In genomic region chr11:68271781-68272608, GRCh38 we compare ENCODE assay signal across 8 cellular contexts. TPM values are rescaled to one million over a fixed set of nuclear protein-coding genes. Genes with fewer than 3 reads are reported as not detected.
DNase-seq lines count a peak whose midpoint lies in the region; ATAC-seq and TF ChIP-seq lines count a peak whose summit lies in the region.

TSS of gene C11orf24 (minus strand) at chr11:68271973. CDS start at chr11:68263767, 8,206 bp downstream.

- H3K9me2 ChIP-seq in hepatocyte (replicated peaks; ENCODE audit: insufficient read depth), result no peaks in the 10 kb centered on the region

- ATAC-seq in GM18511 (IDR thresholded peaks at IDR 0.05; ENCODE audit: unreplicated experiment) (peak; percentile 73), HG03025 (IDR thresholded peaks at IDR 0.05; ENCODE audit: low FRiP score, unreplicated experiment) (peak; percentile 61)

- peak within 1 kb of the TSS; percentile 88 for H3K4me2 ChIP-seq in hepatocyte

- no peaks in the 10 kb centered on the region for H3K9me3 ChIP-seq in hepatocyte (ENCODE audit: low read depth)

- H3K36me3 ChIP-seq in hepatocyte (replicated peaks; ENCODE audit: insufficient read depth, low read depth), result no peaks in the 10 kb centered on the region

- peak within 1 kb of the TSS; percentile 100 for H3K27ac ChIP-seq in hepatocyte

- H2AFZ ChIP-seq in hepatocyte, result peak within 1 kb of the TSS; percentile 98

- H3K4me1 ChIP-seq in hepatocyte (ENCODE audit: insufficient read depth), result peaks cover 16% of the 10 kb centered on the region

- no peaks in the 10 kb centered on the region for H3K27me3 ChIP-seq in hepatocyte

- WGBS in hepatocyte (ENCODE audit: low lambda C conversion rate, missing lambda C conversion rate), result 1% methylated on average over 58 of the region's 71 CpGs

- TF ChIP-seq CTCF in astrocyte of the cerebellum (IDR thresholded peaks at IDR 0.05; ENCODE audit: low read depth, low read length, missing control alignments) (no peak), hepatocyte (IDR thresholded peaks at IDR 0.05; ENCODE audit: poor library complexity) (no peak)

- H4K20me1 ChIP-seq in hepatocyte (ENCODE audit: insufficient read depth, poor library complexity, severe bottlenecking), result peaks cover 10% of the 10 kb centered on the region

- DNase-seq in NCI-H2081 (lab: John Stamatoyannopoulos, UW) (peak; percentile 87 to 94), T-helper 9 cell (peak; percentile 94), astrocyte of the cerebellum (ENCODE audit: low read depth) (peak; percentile 74), hepatocyte (ENCODE audit: low spot score) (peak; percentile 99), retina (peak; percentile 98), cortex of kidney (lab: John Stamatoyannopoulos, UW) (no peak)

- H3K79me2 ChIP-seq in hepatocyte, result peaks cover 50% of the 10 kb centered on the region

- in situ Hi-C loops in astrocyte of the cerebellum (cut with HindIII; ENCODE audit: low sequenced_read_pairs), result no loop called here

- H3K4me3 ChIP-seq in astrocyte of the cerebellum (ENCODE audit: low read depth, low read length), result peak within 1 kb of the TSS; percentile 91
- H3K4me3 ChIP-seq in hepatocyte, result peak within 1 kb of the TSS; percentile 90

RNA-seq across cellular contexts. Expression of gene C11orf24, which starts in this region (rescaled TPM):
- 42.8 and 55.6 TPM in 2 replicates for total RNA-seq in hepatocyte
- polyA plus RNA-seq in hepatocyte, result 76.2 TPM in 2 replicates
